ENCODE assay signal across 3 cellular contexts in genomic region chrX:126580877-126581276, GRCh38.
TF ChIP-seq lines count a peak whose summit lies in the region.

No MANE protein-coding gene starts in this region.

TF ChIP-seq in A549, 52 proteins besides CTCF, POLR2A, EP300 and RAD21:
- TF ChIP-seq ELK1 (IDR thresholded peaks at IDR 0.05; ENCODE audit: low read depth, low read length) = no peak
- TF ChIP-seq RCOR1 (IDR thresholded peaks at IDR 0.05; ENCODE audit: low read depth, low read length) = no peak
- no peak for TF ChIP-seq MAX (IDR thresholded peaks at IDR 0.05)
- no peak for TF ChIP-seq MAZ (IDR thresholded peaks at IDR 0.05; ENCODE audit: borderline replicate concordance, low read depth, low read length)
- TF ChIP-seq CHD4 (IDR thresholded peaks at IDR 0.05; ENCODE audit: borderline replicate concordance) = no peak
- no peak for TF ChIP-seq HOXB5 (CRISPR knock-in tag; IDR thresholded peaks at IDR 0.05)
- no peak for TF ChIP-seq ZFP36 (IDR thresholded peaks at IDR 0.05; ENCODE audit: borderline replicate concordance, partially characterized antibody)

TF ChIP-seq in GM12891, 5 proteins besides CTCF, POLR2A, EP300 and RAD21 (continued from another document):
- no peak for TF ChIP-seq TAF1 (IDR thresholded peaks at IDR 0.05; ENCODE audit: low read depth, low read length)

TF ChIP-seq in K562, 482 proteins besides CTCF, POLR2A, EP300 and RAD21 (continued from another document):
- no peak for TF ChIP-seq THRB (CRISPR knock-in tag; conservative IDR thresholded peaks at IDR 0.05)
- no peak for TF ChIP-seq THRA (IDR thresholded peaks at IDR 0.05)
- no peak for TF ChIP-seq ZBTB26 (CRISPR knock-in tag; IDR thresholded peaks at IDR 0.05)
- no peak for TF ChIP-seq TCF15 (CRISPR knock-in tag; IDR thresholded peaks at IDR 0.05)
- TF ChIP-seq NFRKB (IDR thresholded peaks at IDR 0.05; ENCODE audit: low read depth) = no peak
- TF ChIP-seq HMGXB4 (CRISPR knock-in tag; IDR thresholded peaks at IDR 0.05) = no peak
- TF ChIP-seq MYNN (IDR thresholded peaks at IDR 0.05) = no peak
- no peak for TF ChIP-seq MYNN (CRISPR knock-in tag; IDR thresholded peaks at IDR 0.05)
